Comparison of ENCODE assay signal across 8 cellular contexts in genomic region chrX:135522878-135523693, GRCh38. TPM values are rescaled to one million over a fixed set of nuclear protein-coding genes. Genes with fewer than 3 reads are reported as not detected.
DNase-seq lines count a peak whose midpoint lies in the region; TF ChIP-seq lines count a peak whose summit lies in the region.
"Had no signal": no experiment of that assay in that cellular context is flagged by ENCODE, and none has a peak within 500 bp of the region (broad histone marks: within the 10 kb centered on the region; RNA-seq: fewer than 3 reads in every experiment).

No MANE protein-coding gene starts in this region.

- peaks cover 43% of the 10 kb centered on the region for H3K4me1 Mint-ChIP-seq in T-helper 2 cell treated with Interferon-gamma antibody and Interleukin-4, amounts not matched to agents 5 μg/mL and 100 μg/mL, for 36 hours (ENCODE audit: low read depth)

- no peak for TF ChIP-seq CTCF in epithelial cell of proximal tubule (conservative IDR thresholded peaks at IDR 0.05; ENCODE audit: low read depth, low read length)

- H3K27me3 ChIP-seq in HAP-1 (ENCODE audit: low read depth) = no peaks in the 10 kb centered on the region
- H3K27me3 ChIP-seq in skeletal muscle satellite cell (ENCODE audit: control insufficient read depth, insufficient read depth, low read length) = no peaks in the 10 kb centered on the region

- H3K4me1 ChIP-seq in HAP-1 = peaks cover 40% of the 10 kb centered on the region
- no peaks in the 10 kb centered on the region for H3K4me1 ChIP-seq in skeletal muscle satellite cell (ENCODE audit: control insufficient read depth, insufficient read depth, low read length)

- H3K9ac ChIP-seq in skeletal muscle satellite cell (ENCODE audit: low read depth, low read length) = peak overlapping the region; percentile 70

- peak overlapping the region; percentile 96 for H3K27ac Mint-ChIP-seq in T-helper 2 cell treated with Interferon-gamma antibody and Interleukin-4, amounts not matched to agents 5 μg/mL and 100 μg/mL, for 36 hours

- peaks cover 31% of the 10 kb centered on the region for H3K36me3 Mint-ChIP-seq in T-helper 2 cell treated with Interferon-gamma antibody and Interleukin-4, amounts not matched to agents 5 μg/mL and 100 μg/mL, for 36 hours (ENCODE audit: low read depth)

- peak overlapping the region; percentile 96 for H3K4me3 Mint-ChIP-seq in T-helper 2 cell treated with Interferon-gamma antibody and Interleukin-4, amounts not matched to agents 5 μg/mL and 100 μg/mL, for 36 hours

- H3K36me3 ChIP-seq in HAP-1 (replicated peaks) = no peaks in the 10 kb centered on the region
- H3K36me3 ChIP-seq in skeletal muscle satellite cell (ENCODE audit: insufficient read depth, low read length) = no peaks in the 10 kb centered on the region

- in situ Hi-C loops in HAP-1 (cut with MboI; ENCODE audit: low sequenced_read_pairs) = no loop called here

- DNase-seq in HAP-1 (ENCODE audit: low spot score in 2 of 2) (peak in 1 of 2 experiments; percentile 10), epithelial cell of proximal tubule (ENCODE audit: low read depth) (no peak), NCI-H1417 treated with DMSO at 0.1 percent for 48 hours (lab: John Stamatoyannopoulos, UW) (no peak), amniotic stem cell (lab: John Stamatoyannopoulos, UW) (no peak)
- DNase-seq in T-helper 2 cell treated with Interferon-gamma antibody and Interleukin-4, amounts not matched to agents 5 μg/mL and 100 μg/mL, for 36 hours (ENCODE audit: low spot score) = no peak
- DNase-seq in stimulated activated CD4-positive, alpha-beta T cell treated with anti-CD3 and anti-CD28 coated beads, Interleukin-12 subunit alpha, Interleukin-12 subunit beta, amount 100 ng/mL, for 4 hours = no peak

- peaks cover 2% of the 10 kb centered on the region for H3K27me3 Mint-ChIP-seq in T-helper 2 cell treated with Interferon-gamma antibody and Interleukin-4, amounts not matched to agents 5 μg/mL and 100 μg/mL, for 36 hours (ENCODE audit: low read depth)
- H3K27me3 Mint-ChIP-seq: progenitor cell of endocrine pancreas had no signal

- H3K9me3 ChIP-seq in HAP-1 (no peaks in the 10 kb centered on the region), skeletal muscle satellite cell (replicated peaks; ENCODE audit: low read length) (no peaks in the 10 kb centered on the region)

- no peaks in the 10 kb centered on the region for H3K9me3 Mint-ChIP-seq in T-helper 2 cell treated with Interferon-gamma antibody and Interleukin-4, amounts not matched to agents 5 μg/mL and 100 μg/mL, for 36 hours

- H3K4me3 ChIP-seq in HAP-1 (peak overlapping the region; percentile 66), epithelial cell of proximal tubule (ENCODE audit: low read depth, low read length) (peak overlapping the region; percentile 58), skeletal muscle satellite cell (ENCODE audit: low read length) (peak overlapping the region; percentile 67)

- H3K4me2 ChIP-seq in skeletal muscle satellite cell (ENCODE audit: low read length) = peak overlapping the region; percentile 76

RNA-seq across cellular contexts. Expression of gene INTS6L, which starts 2.6 kb away (rescaled TPM):
- 2.0 and 3.4 TPM in 2 replicates for total RNA-seq in epithelial cell of proximal tubule
- 3.3 and 3.9 TPM in 2 replicates for total RNA-seq in skeletal muscle satellite cell (2012; rRNA removed)
